ENCODE assay signal across 2 cellular contexts in the genomic region with DNA sequence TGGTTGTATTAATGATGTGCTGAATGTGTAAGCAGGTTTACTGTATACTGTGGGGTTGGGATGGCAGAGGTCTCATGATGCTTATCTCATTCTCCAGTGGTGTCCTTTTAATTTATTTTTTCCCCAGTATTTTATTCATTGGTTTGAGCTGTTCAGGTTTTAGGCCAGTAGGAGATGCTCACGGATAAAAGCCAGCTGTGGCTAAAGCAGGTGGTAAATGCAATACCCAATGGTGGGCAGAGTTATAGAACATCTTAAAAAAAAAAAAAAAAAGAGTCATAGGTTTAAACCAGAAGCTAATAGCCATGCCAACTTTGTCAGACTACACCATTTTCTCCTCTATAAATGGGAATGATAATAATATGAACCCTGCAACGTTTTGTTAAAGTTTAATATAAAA.
TF ChIP-seq lines count a peak whose summit lies in the region.

No MANE protein-coding gene starts in this region.

TF ChIP-seq in HepG2, 621 proteins besides CTCF, POLR2A, EP300 and RAD21:
- peak; percentile 70 for TF ChIP-seq STAG1 (CRISPR knock-in tag; IDR thresholded peaks at IDR 0.05)
- peak; percentile 42; the same call in 1 of the 2 replicates for TF ChIP-seq SMC3 (IDR thresholded peaks at IDR 0.05; ENCODE audit: low read length)
- no peak for TF ChIP-seq FOSL2 (CRISPR knock-in tag; IDR thresholded peaks at IDR 0.05)
- no peak for TF ChIP-seq MTA1 (CRISPR knock-in tag; IDR thresholded peaks at IDR 0.05; ENCODE audit: borderline replicate concordance)
- no peak for TF ChIP-seq ZBTB8A (CRISPR knock-in tag; IDR thresholded peaks at IDR 0.05; ENCODE audit: borderline replicate concordance, low read depth)
- TF ChIP-seq, protein P1, sequence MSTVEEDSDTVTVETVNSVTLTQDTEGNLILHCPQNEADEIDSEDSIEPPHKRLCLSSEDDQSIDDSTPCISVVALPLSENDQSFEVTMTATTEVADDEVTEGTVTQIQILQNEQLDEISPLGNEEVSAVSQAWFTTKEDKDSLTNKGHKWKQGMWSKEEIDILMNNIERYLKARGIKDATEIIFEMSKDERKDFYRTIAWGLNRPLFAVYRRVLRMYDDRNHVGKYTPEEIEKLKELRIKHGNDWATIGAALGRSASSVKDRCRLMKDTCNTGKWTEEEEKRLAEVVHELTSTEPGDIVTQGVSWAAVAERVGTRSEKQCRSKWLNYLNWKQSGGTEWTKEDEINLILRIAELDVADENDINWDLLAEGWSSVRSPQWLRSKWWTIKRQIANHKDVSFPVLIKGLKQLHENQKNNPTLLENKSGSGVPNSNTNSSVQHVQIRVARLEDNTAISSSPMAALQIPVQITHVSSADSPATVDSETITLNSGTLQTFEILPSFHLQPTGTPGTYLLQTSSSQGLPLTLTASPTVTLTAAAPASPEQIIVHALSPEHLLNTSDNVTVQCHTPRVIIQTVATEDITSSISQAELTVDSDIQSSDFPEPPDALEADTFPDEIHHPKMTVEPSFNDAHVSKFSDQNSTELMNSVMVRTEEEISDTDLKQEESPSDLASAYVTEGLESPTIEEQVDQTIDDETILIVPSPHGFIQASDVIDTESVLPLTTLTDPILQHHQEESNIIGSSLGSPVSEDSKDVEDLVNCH (CRISPR knock-in tag; IDR thresholded peaks at IDR 0.05), result no peak

TF ChIP-seq in H1, 55 proteins besides CTCF, POLR2A, EP300 and RAD21:
- TF ChIP-seq YY1 (IDR thresholded peaks at IDR 0.05; ENCODE audit: low read depth, low read length), result no peak
- TF ChIP-seq, protein P2, sequence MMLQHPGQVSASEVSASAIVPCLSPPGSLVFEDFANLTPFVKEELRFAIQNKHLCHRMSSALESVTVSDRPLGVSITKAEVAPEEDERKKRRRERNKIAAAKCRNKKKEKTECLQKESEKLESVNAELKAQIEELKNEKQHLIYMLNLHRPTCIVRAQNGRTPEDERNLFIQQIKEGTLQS (IDR thresholded peaks at IDR 0.05; ENCODE audit: insufficient read depth, low read depth, low read length), result no peak
- no peak for TF ChIP-seq GTF2F1 (IDR thresholded peaks at IDR 0.05; ENCODE audit: borderline replicate concordance, low read depth, low read length)
- TF ChIP-seq BACH1 (IDR thresholded peaks at IDR 0.05; ENCODE audit: low read length), result no peak
- TF ChIP-seq, protein P3, sequence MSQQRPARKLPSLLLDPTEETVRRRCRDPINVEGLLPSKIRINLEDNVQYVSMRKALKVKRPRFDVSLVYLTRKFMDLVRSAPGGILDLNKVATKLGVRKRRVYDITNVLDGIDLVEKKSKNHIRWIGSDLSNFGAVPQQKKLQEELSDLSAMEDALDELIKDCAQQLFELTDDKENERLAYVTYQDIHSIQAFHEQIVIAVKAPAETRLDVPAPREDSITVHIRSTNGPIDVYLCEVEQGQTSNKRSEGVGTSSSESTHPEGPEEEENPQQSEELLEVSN (IDR thresholded peaks at IDR 0.05), result no peak
- no peak for TF ChIP-seq CHD1 (IDR thresholded peaks at IDR 0.05; ENCODE audit: low read depth, low read length)
- TF ChIP-seq, protein P4, sequence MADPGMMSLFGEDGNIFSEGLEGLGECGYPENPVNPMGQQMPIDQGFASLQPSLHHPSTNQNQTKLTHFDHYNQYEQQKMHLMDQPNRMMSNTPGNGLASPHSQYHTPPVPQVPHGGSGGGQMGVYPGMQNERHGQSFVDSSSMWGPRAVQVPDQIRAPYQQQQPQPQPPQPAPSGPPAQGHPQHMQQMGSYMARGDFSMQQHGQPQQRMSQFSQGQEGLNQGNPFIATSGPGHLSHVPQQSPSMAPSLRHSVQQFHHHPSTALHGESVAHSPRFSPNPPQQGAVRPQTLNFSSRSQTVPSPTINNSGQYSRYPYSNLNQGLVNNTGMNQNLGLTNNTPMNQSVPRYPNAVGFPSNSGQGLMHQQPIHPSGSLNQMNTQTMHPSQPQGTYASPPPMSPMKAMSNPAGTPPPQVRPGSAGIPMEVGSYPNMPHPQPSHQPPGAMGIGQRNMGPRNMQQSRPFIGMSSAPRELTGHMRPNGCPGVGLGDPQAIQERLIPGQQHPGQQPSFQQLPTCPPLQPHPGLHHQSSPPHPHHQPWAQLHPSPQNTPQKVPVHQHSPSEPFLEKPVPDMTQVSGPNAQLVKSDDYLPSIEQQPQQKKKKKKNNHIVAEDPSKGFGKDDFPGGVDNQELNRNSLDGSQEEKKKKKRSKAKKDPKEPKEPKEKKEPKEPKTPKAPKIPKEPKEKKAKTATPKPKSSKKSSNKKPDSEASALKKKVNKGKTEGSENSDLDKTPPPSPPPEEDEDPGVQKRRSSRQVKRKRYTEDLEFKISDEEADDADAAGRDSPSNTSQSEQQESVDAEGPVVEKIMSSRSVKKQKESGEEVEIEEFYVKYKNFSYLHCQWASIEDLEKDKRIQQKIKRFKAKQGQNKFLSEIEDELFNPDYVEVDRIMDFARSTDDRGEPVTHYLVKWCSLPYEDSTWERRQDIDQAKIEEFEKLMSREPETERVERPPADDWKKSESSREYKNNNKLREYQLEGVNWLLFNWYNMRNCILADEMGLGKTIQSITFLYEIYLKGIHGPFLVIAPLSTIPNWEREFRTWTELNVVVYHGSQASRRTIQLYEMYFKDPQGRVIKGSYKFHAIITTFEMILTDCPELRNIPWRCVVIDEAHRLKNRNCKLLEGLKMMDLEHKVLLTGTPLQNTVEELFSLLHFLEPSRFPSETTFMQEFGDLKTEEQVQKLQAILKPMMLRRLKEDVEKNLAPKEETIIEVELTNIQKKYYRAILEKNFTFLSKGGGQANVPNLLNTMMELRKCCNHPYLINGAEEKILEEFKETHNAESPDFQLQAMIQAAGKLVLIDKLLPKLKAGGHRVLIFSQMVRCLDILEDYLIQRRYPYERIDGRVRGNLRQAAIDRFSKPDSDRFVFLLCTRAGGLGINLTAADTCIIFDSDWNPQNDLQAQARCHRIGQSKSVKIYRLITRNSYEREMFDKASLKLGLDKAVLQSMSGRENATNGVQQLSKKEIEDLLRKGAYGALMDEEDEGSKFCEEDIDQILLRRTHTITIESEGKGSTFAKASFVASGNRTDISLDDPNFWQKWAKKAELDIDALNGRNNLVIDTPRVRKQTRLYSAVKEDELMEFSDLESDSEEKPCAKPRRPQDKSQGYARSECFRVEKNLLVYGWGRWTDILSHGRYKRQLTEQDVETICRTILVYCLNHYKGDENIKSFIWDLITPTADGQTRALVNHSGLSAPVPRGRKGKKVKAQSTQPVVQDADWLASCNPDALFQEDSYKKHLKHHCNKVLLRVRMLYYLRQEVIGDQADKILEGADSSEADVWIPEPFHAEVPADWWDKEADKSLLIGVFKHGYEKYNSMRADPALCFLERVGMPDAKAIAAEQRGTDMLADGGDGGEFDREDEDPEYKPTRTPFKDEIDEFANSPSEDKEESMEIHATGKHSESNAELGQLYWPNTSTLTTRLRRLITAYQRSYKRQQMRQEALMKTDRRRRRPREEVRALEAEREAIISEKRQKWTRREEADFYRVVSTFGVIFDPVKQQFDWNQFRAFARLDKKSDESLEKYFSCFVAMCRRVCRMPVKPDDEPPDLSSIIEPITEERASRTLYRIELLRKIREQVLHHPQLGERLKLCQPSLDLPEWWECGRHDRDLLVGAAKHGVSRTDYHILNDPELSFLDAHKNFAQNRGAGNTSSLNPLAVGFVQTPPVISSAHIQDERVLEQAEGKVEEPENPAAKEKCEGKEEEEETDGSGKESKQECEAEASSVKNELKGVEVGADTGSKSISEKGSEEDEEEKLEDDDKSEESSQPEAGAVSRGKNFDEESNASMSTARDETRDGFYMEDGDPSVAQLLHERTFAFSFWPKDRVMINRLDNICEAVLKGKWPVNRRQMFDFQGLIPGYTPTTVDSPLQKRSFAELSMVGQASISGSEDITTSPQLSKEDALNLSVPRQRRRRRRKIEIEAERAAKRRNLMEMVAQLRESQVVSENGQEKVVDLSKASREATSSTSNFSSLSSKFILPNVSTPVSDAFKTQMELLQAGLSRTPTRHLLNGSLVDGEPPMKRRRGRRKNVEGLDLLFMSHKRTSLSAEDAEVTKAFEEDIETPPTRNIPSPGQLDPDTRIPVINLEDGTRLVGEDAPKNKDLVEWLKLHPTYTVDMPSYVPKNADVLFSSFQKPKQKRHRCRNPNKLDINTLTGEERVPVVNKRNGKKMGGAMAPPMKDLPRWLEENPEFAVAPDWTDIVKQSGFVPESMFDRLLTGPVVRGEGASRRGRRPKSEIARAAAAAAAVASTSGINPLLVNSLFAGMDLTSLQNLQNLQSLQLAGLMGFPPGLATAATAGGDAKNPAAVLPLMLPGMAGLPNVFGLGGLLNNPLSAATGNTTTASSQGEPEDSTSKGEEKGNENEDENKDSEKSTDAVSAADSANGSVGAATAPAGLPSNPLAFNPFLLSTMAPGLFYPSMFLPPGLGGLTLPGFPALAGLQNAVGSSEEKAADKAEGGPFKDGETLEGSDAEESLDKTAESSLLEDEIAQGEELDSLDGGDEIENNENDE (IDR thresholded peaks at IDR 0.05; ENCODE audit: insufficient replicate concordance, low read length), result no peak
- no peak for TF ChIP-seq TBP (IDR thresholded peaks at IDR 0.05; ENCODE audit: low read depth, low read length)
- TF ChIP-seq CEBPB (IDR thresholded peaks at IDR 0.05; ENCODE audit: low read depth, low read length), result no peak
- no peak for TF ChIP-seq RNF2 (IDR thresholded peaks at IDR 0.05; ENCODE audit: borderline replicate concordance, low read depth, low read length, missing control alignments, poor library complexity, severe bottlenecking)
- TF ChIP-seq CBX5 (IDR thresholded peaks at IDR 0.05; ENCODE audit: low read depth, low read length), result no peak
- TF ChIP-seq SIN3A (conservative IDR thresholded peaks at IDR 0.05 in 1 of 2, IDR thresholded peaks at IDR 0.05 in 1 of 2; ENCODE audit: low read depth in 1 of 2, low read length in 2 of 2), result no peak
- no peak for TF ChIP-seq CREB1 (IDR thresholded peaks at IDR 0.05)
- TF ChIP-seq KDM1A (IDR thresholded peaks at IDR 0.05; ENCODE audit: borderline replicate concordance, low read length), result no peak
- no peak for TF ChIP-seq NRF1 (IDR thresholded peaks at IDR 0.05; ENCODE audit: low read depth, low read length)
- no peak for TF ChIP-seq SUZ12 (IDR thresholded peaks at IDR 0.05; ENCODE audit: low read length)
- no peak for TF ChIP-seq BRCA1 (IDR thresholded peaks at IDR 0.05; ENCODE audit: low read depth, low read length)
- no peak for TF ChIP-seq TAF7 (optimal IDR thresholded peaks at IDR 0.05; ENCODE audit: borderline replicate concordance, low read depth, low read length)
- TF ChIP-seq JUN (IDR thresholded peaks at IDR 0.05; ENCODE audit: low read depth, low read length), result no peak
- no peak for TF ChIP-seq MAFK (IDR thresholded peaks at IDR 0.05; ENCODE audit: low read depth, low read length)
